28 cellular contexts compared by ENCODE assay signal in the genomic region with DNA sequence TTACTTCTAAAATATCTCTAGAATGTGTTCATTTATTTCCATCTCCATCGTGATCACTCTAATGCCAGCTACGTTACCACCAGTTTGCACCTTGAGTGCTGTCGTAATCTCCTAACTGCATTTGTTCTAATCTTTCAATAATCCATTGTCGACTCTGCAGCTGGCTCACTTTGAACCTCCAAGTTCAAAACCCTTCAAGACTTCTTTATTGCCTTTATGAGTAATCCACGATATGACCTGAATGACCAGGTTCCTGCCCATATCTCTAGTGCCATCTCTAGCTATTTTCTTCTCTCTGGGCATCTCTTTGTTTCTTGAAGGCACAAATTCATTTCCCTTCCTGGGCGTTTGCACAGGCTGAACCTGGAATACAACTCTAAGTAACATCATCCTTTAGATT.
"Had no signal": no experiment of that assay in that cellular context is flagged by ENCODE, and none has a peak within 500 bp of the region (broad histone marks: within the 10 kb centered on the region; RNA-seq: fewer than 3 reads in every experiment).

No MANE protein-coding gene starts in this region.

- H3K9me3 ChIP-seq: body of pancreas, esophagus muscularis mucosa, heart right ventricle, left lung, lower lobe of right lung, neutrophil, right lobe of liver, upper lobe of left lung, vagina had no signal

- DNase-seq: activated CD4-positive, alpha-beta T cell treated with anti-CD3 and anti-CD28 coated beads for 36 hours; activated CD4-positive, CD25-positive, alpha-beta regulatory T cell; activated CD8-positive, alpha-beta memory T cell treated with anti-CD3 and anti-CD28 coated beads, Interleukin-2, amount 10 ng/mL, durations not matched to agents 7 days and 5 days; activated CD8-positive, alpha-beta T cell treated with anti-CD3 and anti-CD28 coated beads, Interleukin-2, amount 10 ng/mL, durations not matched to agents 7 days and 5 days; activated effector memory CD4-positive, alpha-beta T cell treated with Interleukin-2 at 50 U/mL for 16 hours; activated naive CD4-positive, alpha-beta T cell treated with Interleukin-2 at 50 U/mL for 16 hours; activated T-cell treated with anti-CD3 and anti-CD28 coated beads for 4 hours; anterior cingulate cortex; body of pancreas; cortex of kidney; effector memory CD8-positive, alpha-beta T cell; foreskin keratinocyte; heart right ventricle; left lung; lower lobe of right lung; naive B cell; nephron progenitor cell; right lobe of liver; stimulated activated CD4-positive, alpha-beta T cell treated with anti-CD3 and anti-CD28 coated beads, Interleukin-2, amount 100 ng/mL, for 48 hours; substantia nigra; upper lobe of left lung had no signal

- H3K4me3 Mint-ChIP-seq: activated CD4-positive, alpha-beta T cell treated with anti-CD3 and anti-CD28 coated beads for 36 hours; activated CD8-positive, alpha-beta memory T cell treated with anti-CD3 and anti-CD28 coated beads, Interleukin-2, amount 10 ng/mL, durations not matched to agents 7 days and 5 days; activated CD8-positive, alpha-beta T cell treated with anti-CD3 and anti-CD28 coated beads, Interleukin-2, amount 10 ng/mL, durations not matched to agents 7 days and 5 days; activated naive CD8-positive, alpha-beta T cell; effector memory CD8-positive, alpha-beta T cell; naive B cell; nephron progenitor cell; stimulated activated naive CD8-positive, alpha-beta T cell treated with anti-CD3 and anti-CD28 coated beads, Interleukin-15, Interleukin-2, amounts not matched to agents 100 ng/mL and 50 ng/mL, for 24 hours; T-helper 2 cell treated with Interferon-gamma antibody and Interleukin-4, amounts not matched to agents 5 μg/mL and 100 μg/mL, for 36 hours had no signal

- H3K36me3 Mint-ChIP-seq: activated CD8-positive, alpha-beta memory T cell treated with anti-CD3 and anti-CD28 coated beads, Interleukin-2, amount 10 ng/mL, durations not matched to agents 7 days and 5 days; activated naive CD8-positive, alpha-beta T cell; naive B cell had no signal

- H3K9me3 Mint-ChIP-seq: effector memory CD8-positive, alpha-beta T cell; naive B cell; nephron progenitor cell; stimulated activated naive CD8-positive, alpha-beta T cell treated with anti-CD3 and anti-CD28 coated beads, Interleukin-15, Interleukin-2, amounts not matched to agents 100 ng/mL and 50 ng/mL, for 24 hours; T-helper 2 cell treated with Interferon-gamma antibody and Interleukin-4, amounts not matched to agents 5 μg/mL and 100 μg/mL, for 36 hours had no signal

- H3K27ac ChIP-seq: body of pancreas, cardiac muscle cell, esophagus muscularis mucosa, foreskin keratinocyte, heart right ventricle, left lung, lower lobe of right lung, neutrophil, right lobe of liver, upper lobe of left lung, vagina had no signal

- ATAC-seq: activated CD4-positive, alpha-beta T cell treated with anti-CD3 and anti-CD28 coated beads for 36 hours; activated CD8-positive, alpha-beta memory T cell treated with anti-CD3 and anti-CD28 coated beads, Interleukin-2, amount 10 ng/mL, durations not matched to agents 7 days and 5 days; activated CD8-positive, alpha-beta T cell treated with anti-CD3 and anti-CD28 coated beads, Interleukin-2, amount 10 ng/mL, durations not matched to agents 7 days and 5 days; body of pancreas; effector memory CD8-positive, alpha-beta T cell; foreskin keratinocyte; heart right ventricle; left lung; lower lobe of right lung; right lobe of liver had no signal

- H3K27ac Mint-ChIP-seq: activated CD4-positive, alpha-beta T cell treated with anti-CD3 and anti-CD28 coated beads for 36 hours; activated CD8-positive, alpha-beta memory T cell treated with anti-CD3 and anti-CD28 coated beads, Interleukin-2, amount 10 ng/mL, durations not matched to agents 7 days and 5 days; activated CD8-positive, alpha-beta T cell treated with anti-CD3 and anti-CD28 coated beads, Interleukin-2, amount 10 ng/mL, durations not matched to agents 7 days and 5 days; activated naive CD8-positive, alpha-beta T cell; effector memory CD8-positive, alpha-beta T cell; naive B cell; nephron progenitor cell; stimulated activated naive CD8-positive, alpha-beta T cell treated with anti-CD3 and anti-CD28 coated beads, Interleukin-15, Interleukin-2, amounts not matched to agents 100 ng/mL and 50 ng/mL, for 24 hours; T-helper 2 cell treated with Interferon-gamma antibody and Interleukin-4, amounts not matched to agents 5 μg/mL and 100 μg/mL, for 36 hours had no signal

- H3K36me3 ChIP-seq: cardiac muscle cell, esophagus muscularis mucosa, heart right ventricle, left lung, lower lobe of right lung, neutrophil, right lobe of liver, upper lobe of left lung, vagina had no signal

- H3K4me1 Mint-ChIP-seq: activated CD4-positive, alpha-beta T cell treated with anti-CD3 and anti-CD28 coated beads for 36 hours; activated CD8-positive, alpha-beta memory T cell treated with anti-CD3 and anti-CD28 coated beads, Interleukin-2, amount 10 ng/mL, durations not matched to agents 7 days and 5 days had no signal

- H3K4me3 ChIP-seq: body of pancreas, cardiac muscle cell, esophagus muscularis mucosa, heart right ventricle, left lung, lower lobe of right lung, right lobe of liver, upper lobe of left lung, vagina had no signal

- H3K27me3 Mint-ChIP-seq: activated naive CD8-positive, alpha-beta T cell; naive B cell; stimulated activated naive CD8-positive, alpha-beta T cell treated with anti-CD3 and anti-CD28 coated beads, Interleukin-15, Interleukin-2, amounts not matched to agents 100 ng/mL and 50 ng/mL, for 24 hours had no signal

- H3K27me3 ChIP-seq: body of pancreas, cardiac muscle cell, esophagus muscularis mucosa, foreskin keratinocyte, heart right ventricle, left lung, neutrophil, right lobe of liver, upper lobe of left lung, vagina had no signal
